Comparison of ENCODE assay signal across 17 cellular contexts in genomic region chr2:52964916-52965530, GRCh38.
DNase-seq lines count a peak whose midpoint lies in the region; ATAC-seq, FAIRE-seq and TF ChIP-seq lines count a peak whose summit lies in the region.
"Had no signal": no experiment of that assay in that cellular context is flagged by ENCODE, and none has a peak within 500 bp of the region (broad histone marks: within the 10 kb centered on the region; RNA-seq: fewer than 3 reads in every experiment).

No MANE protein-coding gene starts in this region.

- in situ Hi-C loops in HepG2 (cut with HindIII; ENCODE audit: extremely low pct_ligation_motif_present, low pct_unique_long_range_greater_than_20kb) = no loop called here

- no peak for TF ChIP-seq RAD21 in HepG2 (CRISPR knock-in tag; IDR thresholded peaks at IDR 0.05)

- TF ChIP-seq CTCF in HepG2 (CRISPR knock-in tag; IDR thresholded peaks at IDR 0.05) (no peak), right lobe of liver (IDR thresholded peaks at IDR 0.05) (no peak), endothelial cell (IDR thresholded peaks at IDR 0.05; ENCODE audit: unreplicated experiment) (no peak)

- TF ChIP-seq POLR2A in HepG2 (IDR thresholded peaks at IDR 0.05; ENCODE audit: insufficient read depth in 1 of 2, low read depth in 2 of 2, low read length in 2 of 2) = no peak
- no peak for TF ChIP-seq POLR2A in right lobe of liver (IDR thresholded peaks at IDR 0.05)

- H3K27me3 Mint-ChIP-seq in endothelial cell (ENCODE audit: unreplicated experiment) = no peaks in the 10 kb centered on the region

- no peak for ATAC-seq in HepG2
- ATAC-seq in right lobe of liver = no peak
- ATAC-seq in HG03439 (IDR thresholded peaks at IDR 0.05; ENCODE audit: unreplicated experiment) = no peak

- H2AFZ ChIP-seq in HepG2 (ENCODE audit: low read length) = no peak overlapping the region

- BruUV-seq in HepG2 (replicated peaks; lab: Mats Ljungman, UMichigan) = no TSS peak

- no peaks in the 10 kb centered on the region for H4K20me1 ChIP-seq in HepG2 (ENCODE audit: insufficient read depth, low read length)

- no peak overlapping the region for H3K9ac ChIP-seq in HepG2 (ENCODE audit: insufficient read depth, low read depth, low read length)

- H3K36me3 ChIP-seq in HepG2 (replicated peaks in 1 of 2; ENCODE audit: control insufficient read depth in 1 of 2, insufficient read depth in 2 of 2, low read length in 2 of 2) = no peaks in the 10 kb centered on the region
- no peaks in the 10 kb centered on the region for H3K36me3 ChIP-seq in right lobe of liver
- H3K36me3 ChIP-seq: SJSA1 had no signal

- TF ChIP-seq EP300 in HepG2 (IDR thresholded peaks at IDR 0.05; ENCODE audit: low read depth in 2 of 2, low read length in 2 of 2) (no peak), HepG2 (CRISPR knock-in tag; IDR thresholded peaks at IDR 0.05; ENCODE audit: borderline replicate concordance) (no peak)

- DNase-seq in HepG2 (ENCODE audit: low spot score) (no peak), right lobe of liver (no peak), NCI-H510A (lab: John Stamatoyannopoulos, UW) (peak; percentile 6), foreskin melanocyte (peak; percentile 94), endothelial cell (ENCODE audit: low spot score) (no peak)
- no peak for DNase-seq in activated CD4-positive, alpha-beta T cell treated with anti-CD3 and anti-CD28 coated beads, Interleukin-2, amount 50 U/mL, for 1 hour
- DNase-seq in activated CD4-positive, CD25-positive, alpha-beta regulatory T cell treated with anti-CD3 and anti-CD28 coated beads, Interleukin-2, amount 50 U/mL, for 72 hours = no peak
- DNase-seq: C1 segment of cervical spinal cord, Caco-2, DND-41, GF-D8, NCI-H1694, NCI-H226, NCI-H774 had no signal

- H3K36me3 Mint-ChIP-seq in endothelial cell (ENCODE audit: low read depth, unreplicated experiment) = no peaks in the 10 kb centered on the region

- H3K27ac ChIP-seq in HepG2 (ENCODE audit: extremely low read length, insufficient read depth, low read length) = no peak overlapping the region
- H3K27ac ChIP-seq in right lobe of liver = no peak overlapping the region
- H3K27ac ChIP-seq: SJSA1 had no signal

- H3K4me2 ChIP-seq in HepG2 (ENCODE audit: low read depth, low read length) = no peak overlapping the region

- CTCF ChIA-PET in HepG2 (lab: Yijun Ruan, JAX; ENCODE audit: low intra/inter-chr PET ratio, low total read pairs) = no interaction called here

- H3K79me2 ChIP-seq in HepG2 (ENCODE audit: insufficient read depth, low read length) = no peaks in the 10 kb centered on the region

- no peak overlapping the region for H3K4me3 Mint-ChIP-seq in endothelial cell (ENCODE audit: unreplicated experiment)

- no peaks in the 10 kb centered on the region for H3K27me3 ChIP-seq in HepG2 (ENCODE audit: control insufficient read depth in 1 of 2, insufficient read depth in 2 of 2, low read length in 2 of 2)
- H3K27me3 ChIP-seq in right lobe of liver = no peaks in the 10 kb centered on the region
- H3K27me3 ChIP-seq: SJSA1 had no signal

- no peaks in the 10 kb centered on the region for H3K9me3 Mint-ChIP-seq in endothelial cell (ENCODE audit: unreplicated experiment)

- H3K4me3 ChIP-seq in HepG2 (replicated peaks in 1 of 3; ENCODE audit: insufficient read depth in 1 of 3, low read depth in 2 of 3, low read length in 3 of 3) = no peak overlapping the region
- H3K4me3 ChIP-seq in right lobe of liver = no peak overlapping the region
- H3K4me3 ChIP-seq: SJSA1 had no signal

- no peak overlapping the region for H3K27ac Mint-ChIP-seq in endothelial cell (ENCODE audit: unreplicated experiment)

- WGBS in HepG2 (ENCODE audit: low lambda C conversion rate) = 0% methylated on average over 4 of the region's 4 CpGs
- WGBS in right lobe of liver (ENCODE audit: insufficient coverage, low coverage, low lambda C conversion rate, missing lambda C conversion rate) = 50% methylated on average over 4 of the region's 4 CpGs

- POLR2A ChIA-PET in HepG2 (lab: Yijun Ruan, JAX) = no interaction called here

- intact Hi-C loops in HepG2 (cut with micrococcal nuclease; ENCODE audit: unreplicated experiment) (no loop called here), right lobe of liver (cut with DNase I) (no loop called here)

- peaks cover 3% of the 10 kb centered on the region for H3K4me1 Mint-ChIP-seq in endothelial cell (ENCODE audit: unreplicated experiment)

- H3K9me3 ChIP-seq in HepG2 (ENCODE audit: low read length) (no peaks in the 10 kb centered on the region), right lobe of liver (no peaks in the 10 kb centered on the region)
- H3K9me3 ChIP-seq: Caco-2, SJSA1 had no signal

- no peaks in the 10 kb centered on the region for H3K4me1 ChIP-seq in HepG2 (ENCODE audit: insufficient read depth, low read length)
- H3K4me1 ChIP-seq in right lobe of liver = no peaks in the 10 kb centered on the region
- H3K4me1 ChIP-seq: Caco-2, SJSA1 had no signal

- no peak for FAIRE-seq in HepG2 (lab: Jason Lieb, UNC)
- FAIRE-seq: A204.1 had no signal

TF ChIP-seq in HepG2, 621 proteins besides CTCF, POLR2A, EP300 and RAD21:
- TF ChIP-seq CEBPB (IDR thresholded peaks at IDR 0.05; ENCODE audit: borderline replicate concordance, low read depth, low read length) (peak; percentile 68; the same call in 1 of the 2 replicates), GABPA (IDR thresholded peaks at IDR 0.05; ENCODE audit: low read depth, low read length) (no peak), GABPA (CRISPR knock-in tag; IDR thresholded peaks at IDR 0.05; ENCODE audit: low read depth) (no peak)

Comparison
In these comparisons a context has a peak if more than half of its experiments do, and no peak if none do; other contexts are left out.
1. DNase-seq: peak in NCI-H510A (single experiment) and foreskin melanocyte (single experiment); none in HepG2 (single experiment), right lobe of liver (0 of 3), activated CD4-positive, alpha-beta T cell treated with anti-CD3 and anti-CD28 coated beads, Interleukin-2, amount 50 U/mL, for 1 hour (single experiment), endothelial cell (single experiment) and activated CD4-positive, CD25-positive, alpha-beta regulatory T cell treated with anti-CD3 and anti-CD28 coated beads, Interleukin-2, amount 50 U/mL, for 72 hours (single experiment).